Comparison of ENCODE assay signal across 1 cellular context in the genomic region with DNA sequence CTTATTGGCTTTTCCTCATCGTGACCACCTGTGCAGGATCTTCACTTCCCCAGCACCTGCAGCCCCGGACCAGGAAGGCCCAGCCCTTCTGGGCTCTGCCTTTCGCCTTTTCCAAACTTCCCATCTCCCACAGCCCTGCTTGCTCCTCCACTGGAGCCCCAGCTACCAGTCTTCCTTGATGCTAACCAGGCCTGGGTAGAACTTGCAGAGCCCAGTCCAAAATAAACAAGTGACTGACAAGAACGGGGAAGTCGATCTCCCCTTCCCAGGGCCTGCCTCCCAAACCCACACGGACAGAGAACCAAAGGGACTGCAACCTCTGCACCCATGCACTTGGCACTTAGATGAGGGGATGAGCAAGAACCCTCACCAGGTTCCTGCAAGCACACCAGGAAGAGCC.
TF ChIP-seq lines count a peak whose summit lies in the region.

No MANE protein-coding gene starts in this region.

TF ChIP-seq in SK-N-SH, 30 proteins besides CTCF, POLR2A, EP300 and RAD21 (continued from another document):
- no peak for TF ChIP-seq MEF2A (IDR thresholded peaks at IDR 0.05; ENCODE audit: borderline replicate concordance, low read depth)
- no peak for TF ChIP-seq RCOR1 (IDR thresholded peaks at IDR 0.05; ENCODE audit: low read length)
- no peak for TF ChIP-seq POLR2AphosphoS5 (IDR thresholded peaks at IDR 0.05; ENCODE audit: low read depth, low read length)
